In genomic region chr2:11023326-11024009, GRCh38 we compare ENCODE assay signal across 18 cellular contexts.
"Had no signal": no experiment of that assay in that cellular context is flagged by ENCODE, and none has a peak within 500 bp of the region (broad histone marks: within the 10 kb centered on the region; RNA-seq: fewer than 3 reads in every experiment).

No MANE protein-coding gene starts in this region.

- H3K4me1 ChIP-seq: esophagus muscularis mucosa, sigmoid colon had no signal

- H3K36me3 ChIP-seq: brain microvascular endothelial cell, esophagus muscularis mucosa, sigmoid colon had no signal

- H3K36me3 Mint-ChIP-seq: activated naive CD4-positive, alpha-beta T cell treated with anti-CD3 and anti-CD28 coated beads, Interleukin-2, amount 50 U/mL, for 24 hours; memory B cell; stimulated activated naive B cell treated with anti-CD40 and anti-IgM and Interleukin-4, amounts not matched to agents 10 μg/mL and 1 μg/mL and 100 μg/mL, for 72 hours had no signal

- H3K27ac ChIP-seq: brain microvascular endothelial cell, esophagus muscularis mucosa, sigmoid colon had no signal

- H3K4me1 Mint-ChIP-seq: activated CD4-positive, alpha-beta memory T cell treated with anti-CD3 and anti-CD28 coated beads, Interleukin-2, amount 10 ng/mL, durations not matched to agents 7 days and 5 days; activated naive CD4-positive, alpha-beta T cell treated with anti-CD3 and anti-CD28 coated beads, Interleukin-2, amount 50 U/mL, for 24 hours; central memory CD8-positive, alpha-beta T cell; memory B cell; stimulated activated naive B cell treated with anti-CD40 and anti-IgM and Interleukin-4, amounts not matched to agents 10 μg/mL and 1 μg/mL and 100 μg/mL, for 72 hours had no signal

- H3K27ac Mint-ChIP-seq: activated CD4-positive, alpha-beta memory T cell treated with anti-CD3 and anti-CD28 coated beads, Interleukin-2, amount 10 ng/mL, durations not matched to agents 7 days and 5 days; activated naive CD4-positive, alpha-beta T cell treated with anti-CD3 and anti-CD28 coated beads, Interleukin-2, amount 50 U/mL, for 24 hours; memory B cell; stimulated activated naive B cell treated with anti-CD40 and anti-IgM and Interleukin-4, amounts not matched to agents 10 μg/mL and 1 μg/mL and 100 μg/mL, for 72 hours had no signal

- H3K27me3 ChIP-seq: brain microvascular endothelial cell, sigmoid colon had no signal

- DNase-seq: activated CD4-positive, alpha-beta memory T cell treated with anti-CD3 and anti-CD28 coated beads, Interleukin-2, amount 10 ng/mL, durations not matched to agents 7 days and 5 days; activated CD4-positive, alpha-beta T cell treated with anti-CD3 and anti-CD28 coated beads for 48 hours; activated effector memory CD4-positive, alpha-beta T cell treated with anti-CD3 and anti-CD28 coated beads, Interleukin-2, amount 50 U/mL, for 16 hours; aorta; brain microvascular endothelial cell; sigmoid colon; stimulated activated CD4-positive, alpha-beta T cell treated with anti-CD3 and anti-CD28 coated beads, Interleukin-15, amount 100 ng/mL, for 24 hours; stimulated activated CD8-positive, alpha-beta memory T cell treated with anti-CD3 and anti-CD28 coated beads, Interleukin-4, amount 100 ng/mL, for 48 hours; stimulated activated naive B cell treated with anti-CD40 and anti-IgM and Interleukin-4, amounts not matched to agents 10 μg/mL and 1 μg/mL and 100 μg/mL, for 72 hours had no signal

- H3K4me3 Mint-ChIP-seq: activated CD4-positive, alpha-beta memory T cell treated with anti-CD3 and anti-CD28 coated beads, Interleukin-2, amount 10 ng/mL, durations not matched to agents 7 days and 5 days; activated naive CD4-positive, alpha-beta T cell treated with anti-CD3 and anti-CD28 coated beads, Interleukin-2, amount 50 U/mL, for 24 hours; central memory CD8-positive, alpha-beta T cell; memory B cell; nephron; stimulated activated naive B cell treated with anti-CD40 and anti-IgM and Interleukin-4, amounts not matched to agents 10 μg/mL and 1 μg/mL and 100 μg/mL, for 72 hours had no signal

- ATAC-seq: stimulated activated naive B cell treated with anti-CD40 and anti-IgM and Interleukin-4, amounts not matched to agents 10 μg/mL and 1 μg/mL and 100 μg/mL, for 72 hours had no signal

- FAIRE-seq: colon, frontal cortex, islet of Langerhans had no signal

- H3K9me3 ChIP-seq: esophagus muscularis mucosa, sigmoid colon had no signal

- H3K4me2 ChIP-seq: smooth muscle cell had no signal

- H3K9me3 Mint-ChIP-seq: activated CD4-positive, alpha-beta memory T cell treated with anti-CD3 and anti-CD28 coated beads, Interleukin-2, amount 10 ng/mL, durations not matched to agents 7 days and 5 days; activated naive CD4-positive, alpha-beta T cell treated with anti-CD3 and anti-CD28 coated beads, Interleukin-2, amount 50 U/mL, for 24 hours; central memory CD8-positive, alpha-beta T cell; memory B cell; nephron; stimulated activated naive B cell treated with anti-CD40 and anti-IgM and Interleukin-4, amounts not matched to agents 10 μg/mL and 1 μg/mL and 100 μg/mL, for 72 hours had no signal

- H3K4me3 ChIP-seq: esophagus muscularis mucosa, sigmoid colon, smooth muscle cell had no signal
